ENCODE assay signal across 1 cellular context in the genomic region with DNA sequence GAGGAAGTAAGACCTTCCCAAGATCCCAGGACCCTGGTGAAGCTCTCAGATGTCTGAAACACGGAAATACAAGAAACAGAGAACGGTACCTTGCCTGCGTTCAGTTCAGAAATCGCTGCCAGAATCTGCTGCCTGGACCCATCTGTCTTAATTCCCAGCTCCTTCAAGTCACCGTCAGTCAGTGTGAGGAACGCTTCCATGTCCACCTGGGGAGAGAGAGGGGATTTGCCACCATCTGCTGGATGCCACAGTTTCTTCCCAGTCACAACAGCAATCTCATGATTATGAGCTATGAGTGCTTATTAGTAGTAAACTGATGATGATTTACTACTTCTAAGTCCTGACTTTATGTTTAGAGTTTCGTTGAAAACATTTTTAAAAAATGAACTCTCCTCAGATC.
TF ChIP-seq lines count a peak whose summit lies in the region.

No MANE protein-coding gene starts in this region.

TF ChIP-seq in HCT116, 20 proteins besides CTCF, POLR2A, EP300 and RAD21 (continued from another document):
- TF ChIP-seq, protein P1, sequence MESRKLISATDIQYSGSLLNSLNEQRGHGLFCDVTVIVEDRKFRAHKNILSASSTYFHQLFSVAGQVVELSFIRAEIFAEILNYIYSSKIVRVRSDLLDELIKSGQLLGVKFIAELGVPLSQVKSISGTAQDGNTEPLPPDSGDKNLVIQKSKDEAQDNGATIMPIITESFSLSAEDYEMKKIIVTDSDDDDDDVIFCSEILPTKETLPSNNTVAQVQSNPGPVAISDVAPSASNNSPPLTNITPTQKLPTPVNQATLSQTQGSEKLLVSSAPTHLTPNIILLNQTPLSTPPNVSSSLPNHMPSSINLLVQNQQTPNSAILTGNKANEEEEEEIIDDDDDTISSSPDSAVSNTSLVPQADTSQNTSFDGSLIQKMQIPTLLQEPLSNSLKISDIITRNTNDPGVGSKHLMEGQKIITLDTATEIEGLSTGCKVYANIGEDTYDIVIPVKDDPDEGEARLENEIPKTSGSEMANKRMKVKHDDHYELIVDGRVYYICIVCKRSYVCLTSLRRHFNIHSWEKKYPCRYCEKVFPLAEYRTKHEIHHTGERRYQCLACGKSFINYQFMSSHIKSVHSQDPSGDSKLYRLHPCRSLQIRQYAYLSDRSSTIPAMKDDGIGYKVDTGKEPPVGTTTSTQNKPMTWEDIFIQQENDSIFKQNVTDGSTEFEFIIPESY (IDR thresholded peaks at IDR 0.05; ENCODE audit: extremely low read depth, insufficient replicate concordance, low read length), result no peak
- no peak for TF ChIP-seq ZNF274 (IDR thresholded peaks at IDR 0.05; ENCODE audit: low read depth, low read length)
- TF ChIP-seq YY1 (IDR thresholded peaks at IDR 0.05; ENCODE audit: extremely low read depth, insufficient replicate concordance, low read depth, low read length), result no peak
- no peak for TF ChIP-seq CBX3 (IDR thresholded peaks at IDR 0.05; ENCODE audit: low read depth)
- TF ChIP-seq CEBPB (IDR thresholded peaks at IDR 0.05; ENCODE audit: low read depth), result no peak
- no peak for TF ChIP-seq ZFX (IDR thresholded peaks at IDR 0.05)
- TF ChIP-seq, protein P2, sequence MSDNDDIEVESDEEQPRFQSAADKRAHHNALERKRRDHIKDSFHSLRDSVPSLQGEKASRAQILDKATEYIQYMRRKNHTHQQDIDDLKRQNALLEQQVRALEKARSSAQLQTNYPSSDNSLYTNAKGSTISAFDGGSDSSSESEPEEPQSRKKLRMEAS (IDR thresholded peaks at IDR 0.05), result no peak
- TF ChIP-seq, protein P3, sequence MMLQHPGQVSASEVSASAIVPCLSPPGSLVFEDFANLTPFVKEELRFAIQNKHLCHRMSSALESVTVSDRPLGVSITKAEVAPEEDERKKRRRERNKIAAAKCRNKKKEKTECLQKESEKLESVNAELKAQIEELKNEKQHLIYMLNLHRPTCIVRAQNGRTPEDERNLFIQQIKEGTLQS (IDR thresholded peaks at IDR 0.05), result no peak
- TF ChIP-seq EGR1 (IDR thresholded peaks at IDR 0.05; ENCODE audit: low read depth), result no peak
- no peak for TF ChIP-seq JUND (IDR thresholded peaks at IDR 0.05)
TF ChIP-seq in HCT116: peak in this region for 0.
